ENCODE assay signal across 1 cellular context in genomic region chr5:35884125-35884788, GRCh38.
TF ChIP-seq lines count a peak whose summit lies in the region.

No MANE protein-coding gene starts in this region.

TF ChIP-seq in HEK293T, 16 proteins besides CTCF, POLR2A, EP300 and RAD21 (continued from another document):
- no peak for TF ChIP-seq PKNOX1 (IDR thresholded peaks at IDR 0.05)
- TF ChIP-seq NFRKB (IDR thresholded peaks at IDR 0.05) = no peak
TF ChIP-seq in HEK293T: peak in this region for 0.
